ENCODE assay signal across 8 cellular contexts in the genomic region with DNA sequence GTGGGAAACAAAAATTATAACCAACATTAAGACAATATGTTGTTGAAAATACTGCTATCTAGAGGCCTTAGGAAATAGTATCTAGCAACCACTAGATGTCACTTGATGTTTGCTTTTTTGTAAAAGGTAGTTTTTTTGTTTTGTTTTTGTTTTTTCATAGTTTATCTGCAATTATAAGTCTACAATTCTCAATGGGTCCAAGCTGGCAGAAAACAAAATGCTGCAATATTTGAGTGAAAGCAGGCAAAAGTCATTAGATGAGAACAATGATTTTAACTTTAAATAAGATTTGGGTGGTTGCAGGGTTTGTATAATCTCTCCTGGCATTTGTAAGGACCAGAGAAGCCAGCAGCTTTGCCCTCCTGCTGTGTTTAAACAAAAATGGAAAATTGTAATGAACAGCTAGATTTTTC. TPM values are rescaled to one million over a fixed set of nuclear protein-coding genes. Genes with fewer than 3 reads are reported as not detected.
A peak's percentile ranks its signal among the peaks of the same experiment; 100 is the strongest.
DNase-seq lines count a peak whose midpoint lies in the region; ATAC-seq and TF ChIP-seq lines count a peak whose summit lies in the region.

No MANE protein-coding gene starts in this region.

- H3K4me1 Mint-ChIP-seq in endodermal cell (peaks cover 9% of the 10 kb centered on the region), neural crest cell (peaks cover 11% of the 10 kb centered on the region)

- H3K36me3 Mint-ChIP-seq in endodermal cell (ENCODE audit: low read depth) (no peaks in the 10 kb centered on the region), neural crest cell (ENCODE audit: low read depth) (no peaks in the 10 kb centered on the region)

- H3K27ac Mint-ChIP-seq in endodermal cell (no peak overlapping the region), neural crest cell (ENCODE audit: unreplicated experiment) (peak overlapping the region; percentile 28)

- H3K27me3 ChIP-seq in endodermal cell (ENCODE audit: control insufficient read depth, insufficient read depth, low read length, poor library complexity, severe bottlenecking) = no peaks in the 10 kb centered on the region

- no peak overlapping the region for H3K4me3 ChIP-seq in endodermal cell (ENCODE audit: low read length)

- H3K27me3 Mint-ChIP-seq in endodermal cell (ENCODE audit: insufficient read depth) (no peaks in the 10 kb centered on the region), neural crest cell (ENCODE audit: low read depth) (no peaks in the 10 kb centered on the region)

- TF ChIP-seq CTCF in endodermal cell (conservative IDR thresholded peaks at IDR 0.05) (peak; percentile 84), neural crest cell (conservative IDR thresholded peaks at IDR 0.05) (peak; percentile 75)

- no peaks in the 10 kb centered on the region for H3K36me3 ChIP-seq in endodermal cell (ENCODE audit: control insufficient read depth, insufficient read depth, low read length)

- no peak overlapping the region for H3K27ac ChIP-seq in endodermal cell (ENCODE audit: low read depth, low read length)

- peak; percentile 42 for DNase-seq in SIG-M5 treated with dmso at 0.1 percent for 504 hours (lab: John Stamatoyannopoulos, UW; ENCODE audit: unreplicated experiment)
- no peak for DNase-seq in SIG-M5 (lab: John Stamatoyannopoulos, UW)
- peak; percentile 11 for DNase-seq in NCI-H748 treated with DMSO at 0.1 percent for 48 hours (lab: John Stamatoyannopoulos, UW)
- DNase-seq in endodermal cell = no peak
- DNase-seq in neural crest cell (ENCODE audit: low read depth, low spot score) = no peak
- DNase-seq in activated CD4-positive, alpha-beta T cell treated with anti-CD3 and anti-CD28 coated beads, Interleukin-2, amount 50 U/mL, for 48 hours = no peak
- DNase-seq in middle frontal gyrus (ENCODE audit: extremely low spot score, low spot score) = no peak

- ATAC-seq in GM18873 (IDR thresholded peaks at IDR 0.05; ENCODE audit: low FRiP score, unreplicated experiment) = no peak

- H3K4me3 Mint-ChIP-seq in endodermal cell (no peak overlapping the region), neural crest cell (peak overlapping the region; percentile 9)

- no peak overlapping the region for H3K9ac ChIP-seq in endodermal cell (ENCODE audit: extremely low read depth, low read length, poor library complexity, severe bottlenecking)

- no peaks in the 10 kb centered on the region for H3K9me3 ChIP-seq in endodermal cell (ENCODE audit: control insufficient read depth, low read length)

- H3K9me3 Mint-ChIP-seq in endodermal cell = no peaks in the 10 kb centered on the region
- peaks cover 2% of the 10 kb centered on the region for H3K9me3 Mint-ChIP-seq in neural crest cell

- no peaks in the 10 kb centered on the region for H3K4me1 ChIP-seq in endodermal cell (ENCODE audit: control insufficient read depth, insufficient read depth, low read length)

RNA-seq across cellular contexts. Expression of gene DUT, which starts 27.0 kb away (rescaled TPM):
- total RNA-seq in endodermal cell (10 to 100 TPM; 70.9 to 74.2 TPM), neural crest cell (132 and 137 TPM in 2 replicates)
- 106 TPM for polyA plus RNA-seq in endodermal cell (2013, experiment 1 of 2)
- 80.4 TPM for polyA plus RNA-seq in endodermal cell (2013, experiment 2 of 2)

Comparison
In these comparisons a context has a peak if more than half of its experiments do, and no peak if none do; other contexts are left out.
1. DNase-seq: peak in SIG-M5 treated with dmso at 0.1 percent for 504 hours (single experiment) and NCI-H748 treated with DMSO at 0.1 percent for 48 hours (single experiment); none in SIG-M5 (single experiment), endodermal cell (single experiment), neural crest cell (single experiment), activated CD4-positive, alpha-beta T cell treated with anti-CD3 and anti-CD28 coated beads, Interleukin-2, amount 50 U/mL, for 48 hours (0 of 2) and middle frontal gyrus (single experiment).